ENCODE assay signal across 23 cellular contexts in the genomic region with DNA sequence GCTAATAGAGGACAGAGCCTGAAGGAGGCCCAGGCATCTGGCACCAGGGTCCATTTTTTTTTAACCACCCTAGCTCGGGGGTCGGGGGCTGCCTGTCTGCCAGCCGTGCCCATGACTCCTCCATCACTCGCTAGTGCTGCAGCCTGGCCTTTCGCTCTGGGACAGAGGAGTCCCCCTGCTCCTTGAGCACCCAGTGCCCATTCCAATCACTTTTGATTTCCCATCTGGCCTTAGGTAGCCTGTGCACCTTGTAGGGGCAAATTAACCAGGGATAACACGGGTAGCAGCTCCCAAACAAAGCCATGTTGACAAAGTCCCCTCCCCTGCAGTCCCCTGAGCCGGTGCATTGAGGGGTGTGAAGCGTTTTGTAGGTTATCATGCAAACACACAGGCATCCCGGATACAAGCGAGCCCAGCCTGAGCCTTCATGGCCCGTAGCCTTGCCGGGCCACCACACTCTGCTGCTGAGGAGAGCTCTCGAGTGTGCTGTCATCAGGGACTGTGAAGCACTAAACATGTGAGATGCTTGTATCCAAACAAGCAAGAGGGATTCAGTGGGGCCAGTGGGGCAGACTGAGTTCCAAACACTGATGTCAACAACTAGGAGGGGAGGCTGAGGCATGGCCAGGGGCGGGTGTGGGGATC.
"Had no signal": no experiment of that assay in that cellular context is flagged by ENCODE, and none has a peak within 500 bp of the region (broad histone marks: within the 10 kb centered on the region; RNA-seq: fewer than 3 reads in every experiment).

No MANE protein-coding gene starts in this region.

- H3K4me3 ChIP-seq: ovary, prostate gland, testis had no signal

- H3K36me3 ChIP-seq: neutrophil, ovary, prostate gland had no signal

- H3K4me1 ChIP-seq: prostate gland had no signal

- H3K9me3 ChIP-seq: neutrophil, ovary, prostate gland, testis had no signal

- ATAC-seq: esophagus mucosa; left ventricle myocardium superior; stimulated activated naive B cell treated with anti-CD40 and anti-IgM and Interleukin-4, amounts not matched to agents 10 μg/mL and 1 μg/mL and 100 μg/mL, for 72 hours had no signal

- H3K27me3 ChIP-seq: ovary, testis had no signal

- DNase-seq: activated CD4-positive, alpha-beta T cell treated with anti-CD3 and anti-CD28 coated beads for 4 hours; activated CD4-positive, alpha-beta T cell treated with anti-CD3 and anti-CD28 coated beads, Interleukin-2, amount 50 U/mL, for 4 hours; activated CD8-positive, alpha-beta memory T cell treated with anti-CD3 and anti-CD28 coated beads for 24 hours; activated gamma-delta T cell; activated naive CD4-positive, alpha-beta T cell treated with anti-CD3 and anti-CD28 coated beads, Interleukin-2, amount 50 U/mL, for 16 hours; amniotic stem cell; central memory CD4-positive, alpha-beta T cell; endodermal cell; foreskin fibroblast; hippocampal formation; left cardiac atrium; left ventricle myocardium superior; ovary; stimulated activated CD4-positive, alpha-beta T cell treated with anti-CD3 and anti-CD28 coated beads, Interleukin-15, amount 100 ng/mL, for 24 hours; stimulated activated CD4-positive, alpha-beta T cell treated with anti-CD3 and anti-CD28 coated beads, Interleukin-2, amount 100 ng/mL, for 24 hours; stimulated activated naive B cell treated with anti-CD40 and anti-IgM and Interleukin-4, amounts not matched to agents 10 μg/mL and 1 μg/mL and 100 μg/mL, for 72 hours; T-helper 9 cell; testis; trophoblast cell had no signal

- H3K27ac ChIP-seq: neutrophil, ovary, prostate gland, testis, VCaP had no signal
